ENCODE assay signal across 8 cellular contexts in genomic region chr17:82105882-82106696, GRCh38. TPM values are rescaled to one million over a fixed set of nuclear protein-coding genes. Genes with fewer than 3 reads are reported as not detected.
A peak's percentile ranks its signal among the peaks of the same experiment; 100 is the strongest.
DNase-seq lines count a peak whose midpoint lies in the region; ATAC-seq and TF ChIP-seq lines count a peak whose summit lies in the region.

No MANE protein-coding gene starts in this region.

- peaks cover 27% of the 10 kb centered on the region for H3K4me1 ChIP-seq in OCI-LY3 (ENCODE audit: low read length)

- H3K36me3 Mint-ChIP-seq in progenitor cell of endocrine pancreas (ENCODE audit: insufficient read depth) = peaks cover 1% of the 10 kb centered on the region

- ATAC-seq in GM18909 (IDR thresholded peaks at IDR 0.05; ENCODE audit: poor library complexity, unreplicated experiment) = peak; percentile 75
- peak; percentile 95 for ATAC-seq in HG03354 (IDR thresholded peaks at IDR 0.05; ENCODE audit: poor library complexity, severe bottlenecking, unreplicated experiment)
- no peak for ATAC-seq in HG02884 (IDR thresholded peaks at IDR 0.05; ENCODE audit: unreplicated experiment)

- H3K4me3 ChIP-seq in OCI-LY3 (ENCODE audit: low read length) (peak overlapping the region; percentile 87), fibroblast of villous mesenchyme (ENCODE audit: low read depth, low read length) (no peak overlapping the region)

- no peaks in the 10 kb centered on the region for H3K36me3 ChIP-seq in OCI-LY3 (replicated peaks; ENCODE audit: low read depth, low read length)

- DNase-seq in Ammon's horn (ENCODE audit: low spot score) = peak; percentile 49
- peak; percentile 65 for DNase-seq in activated T-cell treated with anti-CD3 and anti-CD28 coated beads, Interleukin-2, amount 50 U/mL, for 1 hour
- peak; percentile 56 for DNase-seq in fibroblast of villous mesenchyme (ENCODE audit: low read depth)
- DNase-seq in progenitor cell of endocrine pancreas (ENCODE audit: low spot score, unreplicated experiment) = peak; percentile 45

- H3K4me3 Mint-ChIP-seq in progenitor cell of endocrine pancreas (ENCODE audit: low read depth) = peak overlapping the region; percentile 47

- no peaks in the 10 kb centered on the region for H4K20me1 ChIP-seq in OCI-LY3 (ENCODE audit: insufficient read depth, low read length)

- peak overlapping the region; percentile 53 for H3K27ac ChIP-seq in OCI-LY3 (ENCODE audit: low read length)

- H3K9me3 ChIP-seq in OCI-LY3 (ENCODE audit: insufficient read depth, low read length) = no peaks in the 10 kb centered on the region

- H3K27me3 ChIP-seq in OCI-LY3 (ENCODE audit: low read depth, low read length) = no peaks in the 10 kb centered on the region

- peak overlapping the region; percentile 71 for H3K9ac ChIP-seq in OCI-LY3 (ENCODE audit: low read length)

- peak overlapping the region; percentile 37 for H2AFZ ChIP-seq in OCI-LY3 (ENCODE audit: low read depth, low read length)

- H3K9me3 Mint-ChIP-seq in progenitor cell of endocrine pancreas (ENCODE audit: low read depth) = no peaks in the 10 kb centered on the region

- peak overlapping the region; percentile 98 for H3K4me2 ChIP-seq in OCI-LY3 (ENCODE audit: low read length)

- peaks cover 35% of the 10 kb centered on the region for H3K4me1 Mint-ChIP-seq in progenitor cell of endocrine pancreas (ENCODE audit: low read depth)

- H3K79me2 ChIP-seq in OCI-LY3 (ENCODE audit: low read length) = no peaks in the 10 kb centered on the region

- TF ChIP-seq CTCF in OCI-LY3 (IDR thresholded peaks at IDR 0.05; ENCODE audit: low read depth, low read length) (peak; percentile 41), fibroblast of villous mesenchyme (IDR thresholded peaks at IDR 0.05; ENCODE audit: insufficient read depth, low read depth, low read length) (peak; percentile 48), progenitor cell of endocrine pancreas (IDR thresholded peaks at IDR 0.05; ENCODE audit: unreplicated experiment) (peak; percentile 62)

- peak overlapping the region; percentile 77 for H3K27ac Mint-ChIP-seq in progenitor cell of endocrine pancreas

- H3K27me3 Mint-ChIP-seq in progenitor cell of endocrine pancreas = no peaks in the 10 kb centered on the region

RNA-seq across cellular contexts. Expression of gene FASN, which starts 8.1 kb away (rescaled TPM):
- 274 and 280 TPM in 2 replicates for total RNA-seq in fibroblast of villous mesenchyme
- 303 and 308 TPM in 2 replicates for total RNA-seq in progenitor cell of endocrine pancreas

RNA-seq across cellular contexts. Expression of gene DUS1L, which starts 40.5 kb away (rescaled TPM):
- total RNA-seq in fibroblast of villous mesenchyme (56.1 and 64.4 TPM in 2 replicates), progenitor cell of endocrine pancreas (85.2 and 93.8 TPM in 2 replicates)

RNA-seq across cellular contexts. Expression of gene GPS1, which starts 54.4 kb away (rescaled TPM):
- 104 and 109 TPM in 2 replicates for total RNA-seq in fibroblast of villous mesenchyme
- 134 and 137 TPM in 2 replicates for total RNA-seq in progenitor cell of endocrine pancreas

RNA-seq across cellular contexts. Expression of gene RFNG, which starts 54.5 kb away (rescaled TPM):
- total RNA-seq in fibroblast of villous mesenchyme (39.6 and 47.5 TPM in 2 replicates), progenitor cell of endocrine pancreas (60.1 and 65.5 TPM in 2 replicates)
